In genomic region chr1:228456252-228457016, GRCh38 we compare ENCODE assay signal across 8 cellular contexts. TPM values are rescaled to one million over a fixed set of nuclear protein-coding genes. Genes with fewer than 3 reads are reported as not detected.
DNase-seq lines count a peak whose midpoint lies in the region; ATAC-seq and TF ChIP-seq lines count a peak whose summit lies in the region.

No MANE protein-coding gene starts in this region.

- H3K9me3 Mint-ChIP-seq in GM23338 = peaks cover 2% of the 10 kb centered on the region; the same call in 1 of the 3 replicates

- no peak for ATAC-seq in GM23338
- ATAC-seq in psoas muscle = no peak
- ATAC-seq in esophagus mucosa = no peak
- ATAC-seq in GM21529 (IDR thresholded peaks at IDR 0.05; ENCODE audit: unreplicated experiment) = no peak
- no peak for ATAC-seq in HG02610 (IDR thresholded peaks at IDR 0.05; ENCODE audit: unreplicated experiment)

- intact Hi-C loops in psoas muscle (cut with DNase I) = no loop called here

- H3K9me2 ChIP-seq in GM23338 (ENCODE audit: insufficient read depth) (no peaks in the 10 kb centered on the region), SK-N-SH (no peaks in the 10 kb centered on the region)

- POLR2A ChIA-PET in SK-N-SH (lab: Yijun Ruan, JAX) = interaction anchor here (1.9 kb wide), 2 partner anchors 50 to 64 kb away, joined by 5 to 18 read pairs; partner anchors contain the start of gene TRIM11

- H3K27ac Mint-ChIP-seq in GM23338 = peak overlapping the region; percentile 96; the same call in 1 of the 2 replicates

- CTCF ChIA-PET in SK-N-SH (lab: Yijun Ruan, JAX) = interaction anchor here (0.6 to 4.4 kb wide), 16 partner anchors 8 to 326 kb away, joined by 3 to 20 read pairs (median 4); partner anchors contain the start of gene TRIM11

- H3K27me3 ChIP-seq in GM23338 (ENCODE audit: insufficient read depth) (peaks cover 23% of the 10 kb centered on the region; the same call in 1 of the 2 replicates), SK-N-SH (ENCODE audit: insufficient read depth) (no peaks in the 10 kb centered on the region), psoas muscle (ENCODE audit: insufficient read depth in 3 of 3, low read length in 2 of 3) (peaks cover 0 to 66% (median 19%) of the 10 kb centered on the region in 3 donors)

- H3K36me3 ChIP-seq in GM23338 (ENCODE audit: insufficient read depth) = no peaks in the 10 kb centered on the region
- peaks cover 3 to 4% of the 10 kb centered on the region in 2 experiments for H3K36me3 ChIP-seq in SK-N-SH (replicated peaks in 1 of 2; ENCODE audit: control insufficient read depth in 1 of 2, insufficient read depth in 2 of 2, low read length in 1 of 2)
- H3K36me3 ChIP-seq in psoas muscle (ENCODE audit: insufficient read depth in 1 of 2, low read depth in 1 of 2) = no peaks in the 10 kb centered on the region

- no peak for DNase-seq in GM23338 (ENCODE audit: low spot score)
- DNase-seq in SK-N-SH = no peak
- DNase-seq in epithelial cell of prostate (ENCODE audit: low read depth, low spot score) = no peak
- no peak for DNase-seq in psoas muscle
- no peak for DNase-seq in dermis blood vessel endothelial cell

- H3F3A ChIP-seq in GM23338 (replicated peaks; ENCODE audit: low read depth) (0 out of 2 replicates have a peak, but pooled peaks cover 4% of the 10 kb centered on the region), SK-N-SH (replicated peaks; ENCODE audit: insufficient read depth) (peaks cover 22% of the 10 kb centered on the region)

- WGBS in SK-N-SH (ENCODE audit: low lambda C conversion rate) = 9% methylated on average over 6 of the region's 6 CpGs
- WGBS in psoas muscle, 3 donors = 68 to 74% (median 72%) methylated on average over 6 of the region's 6 CpGs

- peaks cover 5% of the 10 kb centered on the region; the same call in 2 of the 3 replicates for H3K36me3 Mint-ChIP-seq in GM23338 (ENCODE audit: low read depth)

- H4K20me1 ChIP-seq in GM23338 (replicated peaks; ENCODE audit: insufficient read depth) (peaks cover 20% of the 10 kb centered on the region), SK-N-SH (ENCODE audit: insufficient read depth) (no peaks in the 10 kb centered on the region)

- H3K9me3 ChIP-seq in SK-N-SH = no peaks in the 10 kb centered on the region
- no peaks in the 10 kb centered on the region for H3K9me3 ChIP-seq in psoas muscle

- peaks cover 13% of the 10 kb centered on the region for H3K4me1 Mint-ChIP-seq in GM23338

- H3K4me3 ChIP-seq in GM23338 (peak overlapping the region; percentile 61), SK-N-SH (ENCODE audit: low read depth in 2 of 2, low read length in 1 of 2) (peak overlapping the region; percentile 78 to 88), psoas muscle (peak overlapping the region; percentile 65)

- H3K79me2 ChIP-seq in GM23338 (replicated peaks; ENCODE audit: insufficient read depth) (peaks cover 19% of the 10 kb centered on the region), SK-N-SH (ENCODE audit: insufficient read depth) (peaks cover 30% of the 10 kb centered on the region)

- TF ChIP-seq CTCF in GM23338 (conservative IDR thresholded peaks at IDR 0.05; ENCODE audit: low read depth in 2 of 2) = no peak
- TF ChIP-seq CTCF in SK-N-SH (IDR thresholded peaks at IDR 0.05) = no peak
- TF ChIP-seq CTCF in psoas muscle (IDR thresholded peaks at IDR 0.05) = no peak

- H3K4me3 Mint-ChIP-seq in GM23338 = peak overlapping the region; percentile 86

- TF ChIP-seq RAD21 in SK-N-SH (IDR thresholded peaks at IDR 0.05; ENCODE audit: low read length) = no peak

- peaks cover 7% of the 10 kb centered on the region; the same call in 1 of the 2 replicates for H3K4me1 ChIP-seq in GM23338 (ENCODE audit: insufficient read depth)
- H3K4me1 ChIP-seq in SK-N-SH (ENCODE audit: control insufficient read depth in 1 of 2, insufficient read depth in 2 of 2, low read depth in 1 of 2, low read length in 1 of 2) = peaks cover 0 to 18% of the 10 kb centered on the region in 2 experiments; a peak in 2 of 4 replicates
- H3K4me1 ChIP-seq in psoas muscle = peaks cover 8% of the 10 kb centered on the region

- H3K27ac ChIP-seq in GM23338 (ENCODE audit: low read depth) (no peak overlapping the region), SK-N-SH (ENCODE audit: low read depth in 2 of 2, low read length in 1 of 2) (peak overlapping the region; percentile 82 to 96), epithelial cell of prostate (peak overlapping the region; percentile 71), psoas muscle (no peak overlapping the region)

- H3K27me3 Mint-ChIP-seq in GM23338 (ENCODE audit: insufficient read depth, low read depth, poor library complexity) = peaks cover 37% of the 10 kb centered on the region

- H2AFZ ChIP-seq in GM23338 (no peak overlapping the region), SK-N-SH (ENCODE audit: low read depth) (peak overlapping the region; percentile 34; the same call in 1 of the 2 replicates)

- no peak for TF ChIP-seq EP300 in SK-N-SH (IDR thresholded peaks at IDR 0.05; ENCODE audit: borderline replicate concordance in 1 of 2, low read depth in 1 of 2, low read length in 1 of 2)

- H3K9ac ChIP-seq in SK-N-SH = peak overlapping the region; percentile 76

- peak overlapping the region; percentile 89 for H3K4me2 ChIP-seq in GM23338
- H3K4me2 ChIP-seq in SK-N-SH = peak overlapping the region; percentile 95

TF ChIP-seq in GM23338, 12 proteins besides CTCF, POLR2A, EP300 and RAD21 (continues in another document):
- no peak for TF ChIP-seq EZH2phosphoT487 (IDR thresholded peaks at IDR 0.05; ENCODE audit: unreplicated experiment)
- no peak for TF ChIP-seq JUNB (IDR thresholded peaks at IDR 0.05; ENCODE audit: unreplicated experiment)
- TF ChIP-seq ETS1 (IDR thresholded peaks at IDR 0.05) = no peak
- no peak for TF ChIP-seq ZNF331 (CRISPR knock-in tag; IDR thresholded peaks at IDR 0.05; ENCODE audit: low read depth)

TF ChIP-seq in SK-N-SH, 30 proteins besides CTCF, POLR2A, EP300 and RAD21:
- TF ChIP-seq PBX3 (IDR thresholded peaks at IDR 0.05) (no peak), NFIC (IDR thresholded peaks at IDR 0.05; ENCODE audit: borderline replicate concordance) (no peak), YY1 (IDR thresholded peaks at IDR 0.05; ENCODE audit: low read depth) (no peak), MXI1 (IDR thresholded peaks at IDR 0.05; ENCODE audit: low read depth, low read length) (no peak), TAF1 (IDR thresholded peaks at IDR 0.05; ENCODE audit: borderline replicate concordance, low read depth, low read length) (no peak), GATA2 (CRISPR knock-in tag; IDR thresholded peaks at IDR 0.05) (no peak), USF2 (IDR thresholded peaks at IDR 0.05; ENCODE audit: borderline replicate concordance, low read depth, low read length) (no peak), JUND (IDR thresholded peaks at IDR 0.05) (no peak), SMC3 (IDR thresholded peaks at IDR 0.05; ENCODE audit: low read depth, low read length) (no peak), ELF1 (IDR thresholded peaks at IDR 0.05) (no peak), SIN3A (IDR thresholded peaks at IDR 0.05; ENCODE audit: borderline replicate concordance, low read depth, low read length) (no peak), EZH2phosphoT487 (IDR thresholded peaks at IDR 0.05; ENCODE audit: borderline replicate concordance, low read depth) (no peak), RCOR1 (IDR thresholded peaks at IDR 0.05; ENCODE audit: low read length) (no peak)
TF ChIP-seq in SK-N-SH: peak in this region for 0.

RNA-seq across cellular contexts. Expression of gene RNF187, which starts 30.7 kb away (rescaled TPM):
- 55.3 and 59.3 TPM in 2 replicates for total RNA-seq in GM23338 (2014; rRNA removed; shearing (Covaris generic))
- polyA plus RNA-seq in GM23338 (2016; fragmentation: Nextera tagmentation; extraction: Ambion mirVana) (24.8 and 28.7 TPM in 2 replicates), SK-N-SH (2012; rRNA removed) (46.0 and 71.1 TPM in 2 replicates), psoas muscle (10 to 100 TPM; 34.8 to 79.1 (median 76.0) TPM)
- polyA plus RNA-seq in SK-N-SH (2012; cell fraction: cytosol; rRNA removed) = 52.3 and 67.2 TPM in 2 replicates
- polyA plus RNA-seq in SK-N-SH (2012; cell fraction: nucleus; rRNA removed) = 34.9 and 39.3 TPM in 2 replicates
- total RNA-seq in psoas muscle (100 to 1,000 TPM in 3 of 4 donors, 10 to 100 TPM in 1; 85.2 to 167 (median 122) TPM), esophagus mucosa (126 TPM), dermis blood vessel endothelial cell (34.7 and 84.4 TPM in 2 replicates)

RNA-seq across cellular contexts. Expression of gene TRIM17, which starts 39.8 kb away (rescaled TPM):
- 1.1 and 1.4 TPM in 2 replicates for total RNA-seq in GM23338 (2014; rRNA removed; shearing (Covaris generic))
- polyA plus RNA-seq in GM23338 (2016; fragmentation: Nextera tagmentation; extraction: Ambion mirVana) = 0.86 and 1.4 TPM in 2 replicates
- polyA plus RNA-seq in SK-N-SH (2012; rRNA removed) = 1.5 and 1.6 TPM in 2 replicates
- 0.35 and 0.69 TPM in 2 replicates for polyA plus RNA-seq in SK-N-SH (2012; cell fraction: cytosol; rRNA removed)
- 13.2 TPM in 2 replicates for polyA plus RNA-seq in SK-N-SH (2012; cell fraction: nucleus; rRNA removed)
- total RNA-seq in psoas muscle = not detected
- polyA plus RNA-seq in psoas muscle = under 1 TPM in 1 of 3 donors, not detected in 2; 0.03 TPM
- 1.3 TPM for total RNA-seq in esophagus mucosa
- not detected in 2 replicates for total RNA-seq in dermis blood vessel endothelial cell

RNA-seq across cellular contexts. Expression of gene TRIM11, which starts 49.8 kb away (rescaled TPM):
- 37.2 and 41.2 TPM in 2 replicates for total RNA-seq in GM23338 (2014; rRNA removed; shearing (Covaris generic))
- polyA plus RNA-seq in GM23338 (2016; fragmentation: Nextera tagmentation; extraction: Ambion mirVana) (16.2 and 17.5 TPM in 2 replicates), SK-N-SH (2012; rRNA removed) (11.1 and 16.1 TPM in 2 replicates), psoas muscle (1 to 10 TPM; 3.1 to 6.3 (median 3.6) TPM)
- polyA plus RNA-seq in SK-N-SH (2012; cell fraction: cytosol; rRNA removed) = 6.9 and 10.8 TPM in 2 replicates
- polyA plus RNA-seq in SK-N-SH (2012; cell fraction: nucleus; rRNA removed) = 47.1 and 60.3 TPM in 2 replicates
- total RNA-seq in psoas muscle (1 to 10 TPM; 2.8 to 4.5 (median 4.0) TPM), esophagus mucosa (20.7 TPM), dermis blood vessel endothelial cell (19.4 and 20.1 TPM in 2 replicates)

Comparison
In these comparisons a context has a peak if more than half of its experiments do, and no peak if none do; other contexts are left out.
1. H3K27ac ChIP-seq: peak in SK-N-SH (2 of 2) and epithelial cell of prostate (single experiment); none in GM23338 (single experiment) and psoas muscle (single experiment).
2. Peak in every context shown above with its lines, with median percentiles within 50 percentile points of each other: H3K4me3 ChIP-seq.